In genomic region chr21:16624468-16625102, GRCh38 we compare ENCODE assay signal across 1 cellular context.
TF ChIP-seq lines count a peak whose summit lies in the region.

No MANE protein-coding gene starts in this region.

TF ChIP-seq in SK-N-SH, 30 proteins besides CTCF, POLR2A, EP300 and RAD21 (continued from another document):
- TF ChIP-seq, protein P1, sequence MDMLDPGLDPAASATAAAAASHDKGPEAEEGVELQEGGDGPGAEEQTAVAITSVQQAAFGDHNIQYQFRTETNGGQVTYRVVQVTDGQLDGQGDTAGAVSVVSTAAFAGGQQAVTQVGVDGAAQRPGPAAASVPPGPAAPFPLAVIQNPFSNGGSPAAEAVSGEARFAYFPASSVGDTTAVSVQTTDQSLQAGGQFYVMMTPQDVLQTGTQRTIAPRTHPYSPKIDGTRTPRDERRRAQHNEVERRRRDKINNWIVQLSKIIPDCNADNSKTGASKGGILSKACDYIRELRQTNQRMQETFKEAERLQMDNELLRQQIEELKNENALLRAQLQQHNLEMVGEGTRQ (IDR thresholded peaks at IDR 0.05; ENCODE audit: borderline replicate concordance, low read depth, low read length), result no peak
- no peak for TF ChIP-seq TEAD4 (IDR thresholded peaks at IDR 0.05; ENCODE audit: borderline replicate concordance, insufficient read depth)
- no peak for TF ChIP-seq REST (IDR thresholded peaks at IDR 0.05; ENCODE audit: low read depth, low read length)
- TF ChIP-seq SIN3A (IDR thresholded peaks at IDR 0.05; ENCODE audit: borderline replicate concordance, low read depth, low read length), result no peak
- TF ChIP-seq, protein P2, sequence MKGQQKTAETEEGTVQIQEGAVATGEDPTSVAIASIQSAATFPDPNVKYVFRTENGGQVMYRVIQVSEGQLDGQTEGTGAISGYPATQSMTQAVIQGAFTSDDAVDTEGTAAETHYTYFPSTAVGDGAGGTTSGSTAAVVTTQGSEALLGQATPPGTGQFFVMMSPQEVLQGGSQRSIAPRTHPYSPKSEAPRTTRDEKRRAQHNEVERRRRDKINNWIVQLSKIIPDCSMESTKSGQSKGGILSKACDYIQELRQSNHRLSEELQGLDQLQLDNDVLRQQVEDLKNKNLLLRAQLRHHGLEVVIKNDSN (IDR thresholded peaks at IDR 0.05; ENCODE audit: borderline replicate concordance, low read depth), result no peak
- no peak for TF ChIP-seq PBX3 (IDR thresholded peaks at IDR 0.05)
- TF ChIP-seq IRF3 (IDR thresholded peaks at IDR 0.05; ENCODE audit: low read depth, low read length), result no peak
- peak; percentile 26; the same call in 1 of the 2 replicates for TF ChIP-seq MXI1 (IDR thresholded peaks at IDR 0.05; ENCODE audit: low read depth, low read length)
- TF ChIP-seq RCOR1 (IDR thresholded peaks at IDR 0.05; ENCODE audit: low read length), result peak; percentile 79
- no peak for TF ChIP-seq FOXM1 (IDR thresholded peaks at IDR 0.05; ENCODE audit: low read depth)
- TF ChIP-seq ELF1 (IDR thresholded peaks at IDR 0.05), result no peak
